In the genomic region with DNA sequence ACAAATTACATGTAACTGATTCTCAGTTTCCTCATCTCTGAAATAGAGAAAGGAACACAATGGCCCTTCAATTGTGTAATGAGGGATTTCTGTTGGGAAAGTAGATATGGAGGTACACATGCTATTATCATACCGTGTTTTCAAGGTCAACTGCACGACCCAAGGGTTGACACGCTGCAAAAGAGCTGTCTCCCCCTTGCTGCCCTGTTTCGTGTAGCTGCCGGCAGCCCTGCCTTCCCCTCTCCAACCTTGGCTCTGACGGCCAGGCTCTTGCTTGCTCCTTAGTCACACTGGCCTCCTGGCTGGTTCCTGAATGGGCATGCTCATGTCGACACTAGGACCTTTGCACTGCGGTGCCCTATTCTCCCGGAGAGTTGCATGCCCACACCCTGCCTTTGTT, we compare ENCODE assay signal across 1 cellular context.
TF ChIP-seq lines count a peak whose summit lies in the region.

No MANE protein-coding gene starts in this region.

TF ChIP-seq in WTC11, 78 proteins besides CTCF, POLR2A, EP300 and RAD21 (continued from another document):
- TF ChIP-seq, protein P1, sequence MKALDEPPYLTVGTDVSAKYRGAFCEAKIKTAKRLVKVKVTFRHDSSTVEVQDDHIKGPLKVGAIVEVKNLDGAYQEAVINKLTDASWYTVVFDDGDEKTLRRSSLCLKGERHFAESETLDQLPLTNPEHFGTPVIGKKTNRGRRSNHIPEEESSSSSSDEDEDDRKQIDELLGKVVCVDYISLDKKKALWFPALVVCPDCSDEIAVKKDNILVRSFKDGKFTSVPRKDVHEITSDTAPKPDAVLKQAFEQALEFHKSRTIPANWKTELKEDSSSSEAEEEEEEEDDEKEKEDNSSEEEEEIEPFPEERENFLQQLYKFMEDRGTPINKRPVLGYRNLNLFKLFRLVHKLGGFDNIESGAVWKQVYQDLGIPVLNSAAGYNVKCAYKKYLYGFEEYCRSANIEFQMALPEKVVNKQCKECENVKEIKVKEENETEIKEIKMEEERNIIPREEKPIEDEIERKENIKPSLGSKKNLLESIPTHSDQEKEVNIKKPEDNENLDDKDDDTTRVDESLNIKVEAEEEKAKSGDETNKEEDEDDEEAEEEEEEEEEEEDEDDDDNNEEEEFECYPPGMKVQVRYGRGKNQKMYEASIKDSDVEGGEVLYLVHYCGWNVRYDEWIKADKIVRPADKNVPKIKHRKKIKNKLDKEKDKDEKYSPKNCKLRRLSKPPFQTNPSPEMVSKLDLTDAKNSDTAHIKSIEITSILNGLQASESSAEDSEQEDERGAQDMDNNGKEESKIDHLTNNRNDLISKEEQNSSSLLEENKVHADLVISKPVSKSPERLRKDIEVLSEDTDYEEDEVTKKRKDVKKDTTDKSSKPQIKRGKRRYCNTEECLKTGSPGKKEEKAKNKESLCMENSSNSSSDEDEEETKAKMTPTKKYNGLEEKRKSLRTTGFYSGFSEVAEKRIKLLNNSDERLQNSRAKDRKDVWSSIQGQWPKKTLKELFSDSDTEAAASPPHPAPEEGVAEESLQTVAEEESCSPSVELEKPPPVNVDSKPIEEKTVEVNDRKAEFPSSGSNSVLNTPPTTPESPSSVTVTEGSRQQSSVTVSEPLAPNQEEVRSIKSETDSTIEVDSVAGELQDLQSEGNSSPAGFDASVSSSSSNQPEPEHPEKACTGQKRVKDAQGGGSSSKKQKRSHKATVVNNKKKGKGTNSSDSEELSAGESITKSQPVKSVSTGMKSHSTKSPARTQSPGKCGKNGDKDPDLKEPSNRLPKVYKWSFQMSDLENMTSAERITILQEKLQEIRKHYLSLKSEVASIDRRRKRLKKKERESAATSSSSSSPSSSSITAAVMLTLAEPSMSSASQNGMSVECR (CRISPR knock-in tag; IDR thresholded peaks at IDR 0.05; ENCODE audit: borderline replicate concordance): no peak
- TF ChIP-seq CDX4 (CRISPR knock-in tag; IDR thresholded peaks at IDR 0.05; ENCODE audit: borderline replicate concordance) (no peak), ZNF121 (CRISPR knock-in tag; IDR thresholded peaks at IDR 0.05) (no peak), OVOL2 (CRISPR knock-in tag; IDR thresholded peaks at IDR 0.05; ENCODE audit: borderline replicate concordance) (no peak), TCF7 (CRISPR knock-in tag; IDR thresholded peaks at IDR 0.05; ENCODE audit: low read depth) (no peak), ZNF671 (CRISPR knock-in tag; IDR thresholded peaks at IDR 0.05) (no peak)
- TF ChIP-seq, protein P2, sequence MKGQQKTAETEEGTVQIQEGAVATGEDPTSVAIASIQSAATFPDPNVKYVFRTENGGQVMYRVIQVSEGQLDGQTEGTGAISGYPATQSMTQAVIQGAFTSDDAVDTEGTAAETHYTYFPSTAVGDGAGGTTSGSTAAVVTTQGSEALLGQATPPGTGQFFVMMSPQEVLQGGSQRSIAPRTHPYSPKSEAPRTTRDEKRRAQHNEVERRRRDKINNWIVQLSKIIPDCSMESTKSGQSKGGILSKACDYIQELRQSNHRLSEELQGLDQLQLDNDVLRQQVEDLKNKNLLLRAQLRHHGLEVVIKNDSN (CRISPR knock-in tag; IDR thresholded peaks at IDR 0.05): no peak
- TF ChIP-seq, protein P3, sequence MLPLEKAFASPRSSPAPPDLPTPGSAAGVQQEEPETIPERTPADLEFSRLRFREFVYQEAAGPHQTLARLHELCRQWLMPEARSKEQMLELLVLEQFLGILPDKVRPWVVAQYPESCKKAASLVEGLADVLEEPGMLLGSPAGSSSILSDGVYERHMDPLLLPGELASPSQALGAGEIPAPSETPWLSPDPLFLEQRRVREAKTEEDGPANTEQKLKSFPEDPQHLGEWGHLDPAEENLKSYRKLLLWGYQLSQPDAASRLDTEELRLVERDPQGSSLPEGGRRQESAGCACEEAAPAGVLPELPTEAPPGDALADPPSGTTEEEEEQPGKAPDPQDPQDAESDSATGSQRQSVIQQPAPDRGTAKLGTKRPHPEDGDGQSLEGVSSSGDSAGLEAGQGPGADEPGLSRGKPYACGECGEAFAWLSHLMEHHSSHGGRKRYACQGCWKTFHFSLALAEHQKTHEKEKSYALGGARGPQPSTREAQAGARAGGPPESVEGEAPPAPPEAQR (CRISPR knock-in tag; IDR thresholded peaks at IDR 0.05): no peak
- TF ChIP-seq, protein P4, sequence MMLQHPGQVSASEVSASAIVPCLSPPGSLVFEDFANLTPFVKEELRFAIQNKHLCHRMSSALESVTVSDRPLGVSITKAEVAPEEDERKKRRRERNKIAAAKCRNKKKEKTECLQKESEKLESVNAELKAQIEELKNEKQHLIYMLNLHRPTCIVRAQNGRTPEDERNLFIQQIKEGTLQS (CRISPR knock-in tag; conservative IDR thresholded peaks at IDR 0.05): no peak
